In genomic region chr3:32684800-32685603, GRCh38 we compare ENCODE assay signal across 1 cellular context.
TF ChIP-seq lines count a peak whose summit lies in the region.

Gene CNOT10 (plus strand): TSS chr3:32685188. CDS start chr3:32685461, 273 bp downstream.

TF ChIP-seq in K562, 482 proteins besides CTCF, POLR2A, EP300 and RAD21 (continued from another document and continues in another):
- TF ChIP-seq ARID4B (CRISPR knock-in tag; IDR thresholded peaks at IDR 0.05) (peak; percentile 57; the same call in 1 of the 2 replicates), ZBTB5 (IDR thresholded peaks at IDR 0.05) (no peak), MED1 (CRISPR knock-in tag; IDR thresholded peaks at IDR 0.05; ENCODE audit: borderline replicate concordance) (no peak), MTA2 (IDR thresholded peaks at IDR 0.05; ENCODE audit: low read depth) (no peak), NFYB (IDR thresholded peaks at IDR 0.05; ENCODE audit: extremely low read depth, insufficient read length) (no peak), MYC (IDR thresholded peaks at IDR 0.05; ENCODE audit: low read depth, low read length) (peak; percentile 79; the same call in 1 of the 2 replicates), MYC (CRISPR knock-in tag; IDR thresholded peaks at IDR 0.05; ENCODE audit: borderline replicate concordance, low read depth) (no peak), ZNF655 (CRISPR knock-in tag; IDR thresholded peaks at IDR 0.05) (no peak), HDAC2 (IDR thresholded peaks at IDR 0.05) (peak; percentile 84), NFIC (IDR thresholded peaks at IDR 0.05) (no peak), ETS1 (conservative IDR thresholded peaks at IDR 0.05; ENCODE audit: control insufficient read depth, low read depth, low read length) (0 out of 2 replicates have a peak, but pooled peaks have one; percentile 75), ZBTB1 (CRISPR knock-in tag; IDR thresholded peaks at IDR 0.05; ENCODE audit: borderline replicate concordance, low read depth) (no peak), LARP7 (IDR thresholded peaks at IDR 0.05) (no peak; the same call in 1 of the 2 replicates), TEAD2 (tag; IDR thresholded peaks at IDR 0.05) (no peak), USF2 (CRISPR knock-in tag; IDR thresholded peaks at IDR 0.05) (no peak), DLX4 (CRISPR knock-in tag; IDR thresholded peaks at IDR 0.05) (no peak), NCOR1 (IDR thresholded peaks at IDR 0.05) (peak; percentile 65), ATF3 (IDR thresholded peaks at IDR 0.05) (no peak; the same call in 1 of the 2 replicates), ATF3 (CRISPR knock-in tag; conservative IDR thresholded peaks at IDR 0.05) (no peak), ZZZ3 (IDR thresholded peaks at IDR 0.05) (0 out of 2 replicates have a peak, but pooled peaks have one; percentile 33), RUNX1 (IDR thresholded peaks at IDR 0.05; ENCODE audit: low read depth) (no peak), ZNF134 (CRISPR knock-in tag; conservative IDR thresholded peaks at IDR 0.05) (0 out of 2 replicates have a peak, but pooled peaks have one; percentile 58), ARID2 (IDR thresholded peaks at IDR 0.05) (no peak), SMAD1 (IDR thresholded peaks at IDR 0.05; ENCODE audit: low read depth, low read length, partially characterized antibody) (peak; percentile 40), ZNF133 (CRISPR knock-in tag; IDR thresholded peaks at IDR 0.05) (no peak), PYGO2 (tag; IDR thresholded peaks at IDR 0.05) (no peak), STAT5B (CRISPR knock-in tag; IDR thresholded peaks at IDR 0.05) (no peak), CREB1 (IDR thresholded peaks at IDR 0.05) (peak; percentile 64; the same call in 1 of the 2 replicates), CREB1 (CRISPR knock-in tag; IDR thresholded peaks at IDR 0.05) (peak; percentile 78), NFXL1 (CRISPR knock-in tag; IDR thresholded peaks at IDR 0.05) (peak; percentile 34; the same call in 1 of the 2 replicates), CHAMP1 (IDR thresholded peaks at IDR 0.05) (peak; percentile 70), ILF3 (IDR thresholded peaks at IDR 0.05; ENCODE audit: borderline replicate concordance) (peak; percentile 56), SIRT6 (IDR thresholded peaks at IDR 0.05; ENCODE audit: low read depth, low read length) (no peak), PKNOX1 (IDR thresholded peaks at IDR 0.05) (peak; percentile 57), NFIX (CRISPR knock-in tag; IDR thresholded peaks at IDR 0.05; ENCODE audit: low read depth) (no peak), ZNF717 (CRISPR knock-in tag; IDR thresholded peaks at IDR 0.05) (no peak), ZNF561 (CRISPR knock-in tag; conservative IDR thresholded peaks at IDR 0.05) (no peak), EWSR1 (IDR thresholded peaks at IDR 0.05; ENCODE audit: borderline replicate concordance, low read depth, partially characterized antibody) (no peak), RFX1 (IDR thresholded peaks at IDR 0.05) (peak; percentile 87), NFRKB (IDR thresholded peaks at IDR 0.05; ENCODE audit: low read depth) (peak; percentile 81), PTRF (tag; IDR thresholded peaks at IDR 0.05) (no peak), ESRRB (CRISPR knock-in tag; IDR thresholded peaks at IDR 0.05; ENCODE audit: borderline replicate concordance) (no peak), C11orf30 (IDR thresholded peaks at IDR 0.05; ENCODE audit: low read depth) (peak; percentile 68), HCFC1 (IDR thresholded peaks at IDR 0.05; ENCODE audit: low read depth, low read length) (peak; percentile 66), KAT7 (CRISPR knock-in tag; IDR thresholded peaks at IDR 0.05; ENCODE audit: borderline replicate concordance) (no peak), SAFB2 (IDR thresholded peaks at IDR 0.05; ENCODE audit: borderline replicate concordance, low read depth, low read length, severe bottlenecking) (no peak), MYNN (IDR thresholded peaks at IDR 0.05) (no peak; the same call in 1 of the 2 replicates), MYNN (CRISPR knock-in tag; IDR thresholded peaks at IDR 0.05) (no peak), MAX (CRISPR knock-in tag; IDR thresholded peaks at IDR 0.05) (peak; percentile 72; the same call in 1 of the 2 replicates), ARID3B (CRISPR knock-in tag; IDR thresholded peaks at IDR 0.05; ENCODE audit: borderline replicate concordance) (0 out of 2 replicates have a peak, but pooled peaks have one; percentile 68), FIP1L1 (IDR thresholded peaks at IDR 0.05; ENCODE audit: low read depth, low read length, poor library complexity, severe bottlenecking) (peak; percentile 33), NELFE (IDR thresholded peaks at IDR 0.05; ENCODE audit: insufficient read depth, insufficient read length) (no peak), TAF9B (IDR thresholded peaks at IDR 0.05; ENCODE audit: partially characterized antibody) (peak; percentile 60), TBP (optimal IDR thresholded peaks at IDR 0.05; ENCODE audit: low read depth, low read length) (peak; percentile 48), PHB (CRISPR knock-in tag; IDR thresholded peaks at IDR 0.05) (0 out of 2 replicates have a peak, but pooled peaks have one; percentile 12)
